In genomic region chr2:190342601-190343000, GRCh38 we compare ENCODE assay signal across 11 cellular contexts. TPM values are rescaled to one million over a fixed set of nuclear protein-coding genes. Genes with fewer than 3 reads are reported as not detected.
A peak's percentile ranks its signal among the peaks of the same experiment; 100 is the strongest.
DNase-seq lines count a peak whose midpoint lies in the region; ATAC-seq and TF ChIP-seq lines count a peak whose summit lies in the region.
"Had no signal": no experiment of that assay in that cellular context is flagged by ENCODE, and none has a peak within 500 bp of the region (broad histone marks: within the 10 kb centered on the region; RNA-seq: fewer than 3 reads in every experiment).

No MANE protein-coding gene starts in this region.

- H3K27me3 ChIP-seq in right cardiac atrium (ENCODE audit: control insufficient read depth, insufficient read depth) (no peaks in the 10 kb centered on the region), neural cell (ENCODE audit: insufficient read depth, low read depth, low read length) (no peaks in the 10 kb centered on the region), uterus (no peaks in the 10 kb centered on the region)
- H3K27me3 ChIP-seq: left lung had no signal

- H3F3A ChIP-seq in neural cell (ENCODE audit: insufficient read depth, low read length, poor library complexity, severe bottlenecking) = no peaks in the 10 kb centered on the region

- ATAC-seq in right cardiac atrium (peak in 1 of 2 donors; percentile 1), Right ventricle myocardium inferior (no peak)

- H3K27ac ChIP-seq in right cardiac atrium (ENCODE audit: low read length) (peak overlapping the region; percentile 88), neural cell (ENCODE audit: low read length) (no peak overlapping the region), uterus (peak overlapping the region; percentile 95 to 96)

- H3K9me2 ChIP-seq in neural cell (ENCODE audit: insufficient read depth, low read length) = no peaks in the 10 kb centered on the region

- H3K79me2 ChIP-seq in neural cell (replicated peaks; ENCODE audit: insufficient read depth, low read length) = no peaks in the 10 kb centered on the region

- TF ChIP-seq POLR2A in uterus (IDR thresholded peaks at IDR 0.05) = no peak

- no peak overlapping the region for H3K9ac ChIP-seq in neural cell (ENCODE audit: low read length)

- no peak for TF ChIP-seq EP300 in neural cell (conservative IDR thresholded peaks at IDR 0.05; ENCODE audit: poor library complexity, severe bottlenecking)

- H3K36me3 ChIP-seq in neural cell (ENCODE audit: insufficient read depth, low read length) (no peaks in the 10 kb centered on the region), uterus (no peaks in the 10 kb centered on the region)
- H3K36me3 ChIP-seq: left lung had no signal

- H3K4me3 ChIP-seq in right cardiac atrium (ENCODE audit: low read length) (no peak overlapping the region), choroid plexus epithelial cell (ENCODE audit: low read depth, low read length) (no peak overlapping the region), neural cell (ENCODE audit: low read length) (peak overlapping the region; percentile 72), uterus (no peak overlapping the region)

- no peaks in the 10 kb centered on the region for H4K20me1 ChIP-seq in neural cell (ENCODE audit: insufficient read depth)

- no peaks in the 10 kb centered on the region for H3K9me3 ChIP-seq in right cardiac atrium (ENCODE audit: control insufficient read depth, low read length)
- no peaks in the 10 kb centered on the region for H3K9me3 ChIP-seq in neural cell (ENCODE audit: low read length)
- no peaks in the 10 kb centered on the region for H3K9me3 ChIP-seq in uterus
- H3K9me3 ChIP-seq: left lung had no signal

- no peak for TF ChIP-seq RAD21 in neural cell (conservative IDR thresholded peaks at IDR 0.05)

- no peak overlapping the region for H3K4me2 ChIP-seq in neural cell (ENCODE audit: low read length)

- H3K4me1 ChIP-seq in right cardiac atrium (ENCODE audit: control insufficient read depth, insufficient read depth, low read length) (peaks cover 5% of the 10 kb centered on the region), uterus (no peaks in the 10 kb centered on the region)

- intact Hi-C loops in right cardiac atrium (cut with DNase I) = no loop called here
- intact Hi-C loops in Right ventricle myocardium inferior (cut with DNase I) = no loop called here
- intact Hi-C loops in uterus (cut with DNase I; ENCODE audit: low total_unique reads) = no loop called here

- no peak for TF ChIP-seq CTCF in choroid plexus epithelial cell (conservative IDR thresholded peaks at IDR 0.05; ENCODE audit: low read depth, low read length)
- no peak for TF ChIP-seq CTCF in neural cell (IDR thresholded peaks at IDR 0.05; ENCODE audit: poor library complexity, severe bottlenecking)
- no peak for TF ChIP-seq CTCF in uterus (IDR thresholded peaks at IDR 0.05)

- H2AFZ ChIP-seq in neural cell (ENCODE audit: low read depth, low read length) = no peak overlapping the region

- WGBS in right cardiac atrium = 34% methylated on average over 5 of the region's 5 CpGs

- DNase-seq in right cardiac atrium (no peak), Right ventricle myocardium inferior (ENCODE audit: missing footprints) (no peak), choroid plexus epithelial cell (ENCODE audit: low read depth) (peak; percentile 52), uterus (no peak), pons (ENCODE audit: low spot score) (no peak), SW480 (ENCODE audit: low spot score) (no peak), DMS 273 treated with DMSO at 0.1 percent for 48 hours (lab: John Stamatoyannopoulos, UW) (no peak)
- DNase-seq: activated naive CD4-positive, alpha-beta T cell; left lung; stimulated activated CD4-positive, alpha-beta T cell treated with anti-CD3 and anti-CD28 coated beads, Interleukin-1b, Interleukin-23, amount 100 ng/mL, for 48 hours had no signal

TF ChIP-seq in neural cell, 6 proteins besides CTCF, POLR2A, EP300 and RAD21:
- TF ChIP-seq EZH2 (IDR thresholded peaks at IDR 0.05; ENCODE audit: borderline replicate concordance, insufficient read depth, low read length, poor library complexity, severe bottlenecking) = no peak
TF ChIP-seq in neural cell: peak in this region for 0.

RNA-seq across cellular contexts. Expression of gene INPP1, which starts 0.8 kb away (rescaled TPM):
- total RNA-seq in right cardiac atrium (10 to 100 TPM; 40.1 to 46.3 (median 43.2) TPM), Right ventricle myocardium inferior (16.0 TPM), uterus (10 to 100 TPM in 3 of 4 donors, 1 to 10 TPM in 1; 2.1 to 40.2 (median 23.5) TPM)
- polyA plus RNA-seq in right cardiac atrium (35.7 TPM), neural cell (15.1 and 20.9 TPM in 2 replicates)
- polyA minus RNA-seq in neural cell = 5.4 and 5.6 TPM in 2 replicates

RNA-seq across cellular contexts. Expression of gene HIBCH, which starts 23.0 kb away (rescaled TPM):
- total RNA-seq in right cardiac atrium = 10 to 100 TPM; 30.4 to 48.5 (median 39.4) TPM
- polyA plus RNA-seq in right cardiac atrium = 25.2 TPM
- 21.2 TPM for total RNA-seq in Right ventricle myocardium inferior
- 10.2 and 17.8 TPM in 2 replicates for polyA plus RNA-seq in neural cell
- polyA minus RNA-seq in neural cell = 16.3 and 19.3 TPM in 2 replicates
- 10 to 100 TPM in 3 of 4 donors, 1 to 10 TPM in 1; 9.1 to 53.9 (median 26.9) TPM for total RNA-seq in uterus
